In genomic region chr16:73046484-73047214, GRCh38 we compare ENCODE assay signal across 10 cellular contexts. TPM values are rescaled to one million over a fixed set of nuclear protein-coding genes. Genes with fewer than 3 reads are reported as not detected.
DNase-seq lines count a peak whose midpoint lies in the region; ATAC-seq and TF ChIP-seq lines count a peak whose summit lies in the region.
"Had no signal": no experiment of that assay in that cellular context is flagged by ENCODE, and none has a peak within 500 bp of the region (broad histone marks: within the 10 kb centered on the region; RNA-seq: fewer than 3 reads in every experiment).

No MANE protein-coding gene starts in this region.

- TF ChIP-seq CTCF in Calu3 (IDR thresholded peaks at IDR 0.05; ENCODE audit: unreplicated experiment): no peak
- TF ChIP-seq CTCF in PC-9 (conservative IDR thresholded peaks at IDR 0.05): no peak
- no peak for TF ChIP-seq CTCF in fibroblast of lung (conservative IDR thresholded peaks at IDR 0.05 in 1 of 2, IDR thresholded peaks at IDR 0.05 in 1 of 2; ENCODE audit: low read depth in 1 of 2, low read length in 2 of 2)
- no peak for TF ChIP-seq CTCF in psoas muscle (IDR thresholded peaks at IDR 0.05)

- H3K79me2 ChIP-seq in PC-9 (ENCODE audit: low read depth): peaks cover 89% of the 10 kb centered on the region
- H3K79me2 ChIP-seq in fibroblast of lung (ENCODE audit: control insufficient read depth, insufficient read depth, low read length): peaks cover 91% of the 10 kb centered on the region

- no peak for ATAC-seq in psoas muscle
- ATAC-seq in HG02642 (IDR thresholded peaks at IDR 0.05; ENCODE audit: poor library complexity, unreplicated experiment): no peak

- H3F3A ChIP-seq in PC-9 (ENCODE audit: insufficient read depth, low read depth): peaks cover 35% of the 10 kb centered on the region

- H3K4me3 Mint-ChIP-seq in Calu3 (ENCODE audit: low read depth, unreplicated experiment): peak overlapping the region; percentile 51

- intact Hi-C loops in Calu3 (cut with micrococcal nuclease; ENCODE audit: unreplicated experiment): loop anchor here (5.0 kb wide), 2 partner anchors 199 to 544 kb away; no protein-coding TSS in a partner anchor
- intact Hi-C loops in PC-9 (cut with micrococcal nuclease; ENCODE audit: unreplicated experiment): loop anchor here (5.0 kb wide), 2 partner anchors 119 to 544 kb away; no protein-coding TSS in a partner anchor
- intact Hi-C loops in psoas muscle (cut with DNase I): loop anchor here (2.0 to 10.0 kb wide), 4 partner anchors 59 to 214 kb away; no protein-coding TSS in a partner anchor

- H3K9me3 ChIP-seq in PC-9 (ENCODE audit: insufficient read depth, low read depth): no peaks in the 10 kb centered on the region
- H3K9me3 ChIP-seq in fibroblast of lung (ENCODE audit: control insufficient read depth, insufficient read depth, low read depth, low read length): no peaks in the 10 kb centered on the region
- no peaks in the 10 kb centered on the region for H3K9me3 ChIP-seq in psoas muscle

- no peaks in the 10 kb centered on the region for H3K9me3 Mint-ChIP-seq in Calu3 (ENCODE audit: low read depth, unreplicated experiment)

- H3K4me1 ChIP-seq in PC-9 (replicated peaks; ENCODE audit: insufficient read depth) (peaks cover 59% of the 10 kb centered on the region), fibroblast of lung (ENCODE audit: control insufficient read depth, extremely low read depth, insufficient read depth, low read length) (peaks cover 35% of the 10 kb centered on the region), psoas muscle (peaks cover 79% of the 10 kb centered on the region)

- no peak for DNase-seq in Calu3
- peak in 1 of 2 experiments; percentile 65 for DNase-seq in PC-9
- DNase-seq in fibroblast of lung (ENCODE audit: low read depth in 2 of 2): no peak
- DNase-seq in psoas muscle: no peak
- no peak for DNase-seq in LoVo (ENCODE audit: low spot score)
- no peak for DNase-seq in activated effector memory CD4-positive, alpha-beta T cell treated with Interleukin-2 at 50 U/mL for 16 hours
- no peak for DNase-seq in NCI-H1436 treated with DMSO at 0.1 percent for 48 hours (lab: John Stamatoyannopoulos, UW)
- DNase-seq: activated effector memory CD4-positive, alpha-beta T cell treated with anti-CD3 and anti-CD28 coated beads, Interleukin-2, amount 50 U/mL, for 16 hours; stimulated activated CD4-positive, alpha-beta T cell treated with anti-CD3 and anti-CD28 coated beads, Interleukin-4, amount 100 ng/mL, for 1 hour had no signal

- peaks cover 50% of the 10 kb centered on the region for H3K4me1 Mint-ChIP-seq in Calu3 (ENCODE audit: low read depth, unreplicated experiment)

- 29 to 63% (median 32%) methylated on average over 8 of the region's 8 CpGs for WGBS in psoas muscle, 3 donors

- H4K20me1 ChIP-seq in PC-9 (ENCODE audit: insufficient read depth) (no peaks in the 10 kb centered on the region), fibroblast of lung (ENCODE audit: control insufficient read depth, extremely low read depth, insufficient read depth, low read length) (no peaks in the 10 kb centered on the region)

- H3K36me3 ChIP-seq in PC-9 (ENCODE audit: low read depth): no peaks in the 10 kb centered on the region
- no peaks in the 10 kb centered on the region for H3K36me3 ChIP-seq in fibroblast of lung (ENCODE audit: control insufficient read depth, insufficient read depth, low read length)
- H3K36me3 ChIP-seq in psoas muscle (ENCODE audit: insufficient read depth in 1 of 2, low read depth in 1 of 2): no peaks in the 10 kb centered on the region

- H3K27me3 Mint-ChIP-seq in Calu3 (ENCODE audit: unreplicated experiment): no peaks in the 10 kb centered on the region

- H3K27me3 ChIP-seq in PC-9 (ENCODE audit: insufficient read depth, low read depth): no peaks in the 10 kb centered on the region
- no peaks in the 10 kb centered on the region for H3K27me3 ChIP-seq in fibroblast of lung (ENCODE audit: control insufficient read depth, insufficient read depth, low read length)
- no peaks in the 10 kb centered on the region for H3K27me3 ChIP-seq in psoas muscle (ENCODE audit: insufficient read depth in 3 of 3, low read length in 2 of 3)

- H3K9ac ChIP-seq in fibroblast of lung (ENCODE audit: insufficient read depth, low read length): peak overlapping the region; percentile 0

- POLR2A ChIA-PET in PC-9 (lab: Charles Lee; ENCODE audit: unreplicated experiment): interaction anchor here (0.7 to 0.9 kb wide), 2 partner anchors 9 to 22 kb away, joined by 4 to 10 read pairs; no protein-coding TSS in a partner anchor

- H3K4me3 ChIP-seq in PC-9: peak overlapping the region; percentile 89
- peak overlapping the region; percentile 69 to 81 (median 76) for H3K4me3 ChIP-seq in fibroblast of lung (replicated peaks in 1 of 4; ENCODE audit: control extremely low read depth in 1 of 4, insufficient read depth in 1 of 4, low read depth in 3 of 4, low read length in 4 of 4)
- peak overlapping the region; percentile 84 for H3K4me3 ChIP-seq in psoas muscle

- peak overlapping the region; percentile 53 for H3K27ac Mint-ChIP-seq in Calu3 (ENCODE audit: unreplicated experiment)

- no peaks in the 10 kb centered on the region for H3K9me2 ChIP-seq in PC-9 (ENCODE audit: insufficient read depth)

- peaks cover 12% of the 10 kb centered on the region for H3K36me3 Mint-ChIP-seq in Calu3 (ENCODE audit: insufficient read depth, unreplicated experiment)

- no peak overlapping the region for H2AFZ ChIP-seq in PC-9
- no peak overlapping the region for H2AFZ ChIP-seq in fibroblast of lung (ENCODE audit: low read length)

- H3K4me2 ChIP-seq in PC-9: peak overlapping the region; percentile 97
- H3K4me2 ChIP-seq in fibroblast of lung (ENCODE audit: extremely low read depth, insufficient read depth, low read length): peak overlapping the region; percentile 88

- TSS peak; percentile 49 for BruUV-seq in Calu3 (replicated peaks; lab: Mats Ljungman, UMichigan)
- TSS peak; percentile 66 for BruUV-seq in PC-9 (replicated peaks; lab: Mats Ljungman, UMichigan)

- H3K27ac ChIP-seq in PC-9 (peak overlapping the region; percentile 97), fibroblast of lung (ENCODE audit: insufficient read depth, low read length) (peak overlapping the region; percentile 70), psoas muscle (peak overlapping the region; percentile 98)

- CTCF ChIA-PET in Calu3 (lab: Charles Lee) (interaction anchor here (0.7 to 0.8 kb wide), 2 partner anchors 21 to 1229 kb away, joined by 3 read pairs; no protein-coding TSS in a partner anchor), PC-9 (lab: Charles Lee) (interaction anchor here (0.8 kb wide), 1 partner anchor 10 kb away, joined by 3 read pairs; no protein-coding TSS in a partner anchor)

RNA-seq across cellular contexts. Expression of gene ZFHX3, which starts 1.3 kb away (rescaled TPM):
- total RNA-seq in Calu3 (2022) (13.6 and 17.8 TPM in 2 replicates), PC-9 (2021) (20.5 and 23.1 TPM in 2 replicates), fibroblast of lung (5.4 and 7.3 TPM in 2 replicates), psoas muscle (10 to 100 TPM; 10.6 to 36.9 (median 26.2) TPM)
- polyA plus RNA-seq in fibroblast of lung (4.4 and 4.7 TPM in 2 replicates), psoas muscle (10 to 100 TPM in 1 of 3 donors, 1 to 10 TPM in 2; 3.3 to 11.5 (median 5.2) TPM)
- polyA plus RNA-seq in fibroblast of lung (2012): 4.3 and 8.5 TPM in 2 replicates
- polyA minus RNA-seq in fibroblast of lung (ENCODE audit: low replicate concordance): 21.6 and 25.3 TPM in 2 replicates
